ENCODE assay signal across 1 cellular context in genomic region chr12:53452159-53453077, GRCh38.
TF ChIP-seq lines count a peak whose summit lies in the region.

No MANE protein-coding gene starts in this region.

TF ChIP-seq in K562, 482 proteins besides CTCF, POLR2A, EP300 and RAD21 (continued from another document and continues in another):
- TF ChIP-seq ZNF436 (CRISPR knock-in tag; IDR thresholded peaks at IDR 0.05) = no peak
- no peak for TF ChIP-seq FOXA3 (CRISPR knock-in tag; conservative IDR thresholded peaks at IDR 0.05 in 1 of 2, IDR thresholded peaks at IDR 0.05 in 1 of 2)
- peak; percentile 26 for TF ChIP-seq CTCFL (IDR thresholded peaks at IDR 0.05; ENCODE audit: borderline replicate concordance, insufficient read depth, low read depth, low read length, poor library complexity, severe bottlenecking)
- no peak for TF ChIP-seq BCL6 (CRISPR knock-in tag; IDR thresholded peaks at IDR 0.05)
- TF ChIP-seq E2F4 (CRISPR knock-in tag; IDR thresholded peaks at IDR 0.05; ENCODE audit: low read depth) = peak; percentile 81; the same call in 1 of the 2 replicates
- TF ChIP-seq NR4A1 (CRISPR knock-in tag; IDR thresholded peaks at IDR 0.05) = peak; percentile 51; the same call in 1 of the 2 replicates
- TF ChIP-seq NR4A1 (tag; IDR thresholded peaks at IDR 0.05) = no peak
- peak; percentile 64; the same call in 1 of the 2 replicates for TF ChIP-seq ZBTB17 (CRISPR knock-in tag; IDR thresholded peaks at IDR 0.05)
- peak; percentile 62; the same call in 1 of the 2 replicates for TF ChIP-seq POLR2AphosphoS5 (IDR thresholded peaks at IDR 0.05; ENCODE audit: control insufficient read depth, insufficient read depth, low read depth, low read length)
- TF ChIP-seq E2F5 (CRISPR knock-in tag; IDR thresholded peaks at IDR 0.05) = 0 out of 2 replicates have a peak, but pooled peaks have one; percentile 46
- no peak for TF ChIP-seq ZNF707 (CRISPR knock-in tag; conservative IDR thresholded peaks at IDR 0.05)
- peak; percentile 92 for TF ChIP-seq ZNF232 (CRISPR knock-in tag; IDR thresholded peaks at IDR 0.05)
- no peak for TF ChIP-seq SMAD1 (IDR thresholded peaks at IDR 0.05; ENCODE audit: low read depth, low read length, partially characterized antibody)
- peak; percentile 35; the same call in 1 of the 2 replicates for TF ChIP-seq SMAD4 (CRISPR knock-in tag; conservative IDR thresholded peaks at IDR 0.05)
- TF ChIP-seq NR2C1 (IDR thresholded peaks at IDR 0.05) = peak; percentile 62
- TF ChIP-seq NR2C1 (tag; IDR thresholded peaks at IDR 0.05) = peak; percentile 85
- peak; percentile 38; the same call in 1 of the 2 replicates for TF ChIP-seq POLR2H (tag; IDR thresholded peaks at IDR 0.05; ENCODE audit: low read depth)
- peak; percentile 43 to 76 for TF ChIP-seq E2F6 (IDR thresholded peaks at IDR 0.05; ENCODE audit: borderline replicate concordance in 1 of 2, extremely low read depth in 1 of 2, insufficient read depth in 1 of 2, insufficient read length in 1 of 2, low read depth in 1 of 2, low read length in 1 of 2, poor library complexity in 1 of 2, severe bottlenecking in 1 of 2)
- TF ChIP-seq ATF6 (CRISPR knock-in tag; IDR thresholded peaks at IDR 0.05) = peak; percentile 91; the same call in 1 of the 2 replicates
- TF ChIP-seq HBP1 (CRISPR knock-in tag; IDR thresholded peaks at IDR 0.05) = peak; percentile 9; the same call in 1 of the 2 replicates
- no peak for TF ChIP-seq SRSF3 (IDR thresholded peaks at IDR 0.05; ENCODE audit: insufficient read depth, low read length)
- peak; percentile 32 for TF ChIP-seq SP1 (CRISPR knock-in tag; IDR thresholded peaks at IDR 0.05)
- TF ChIP-seq SUPT5H (IDR thresholded peaks at IDR 0.05) = peak; percentile 64
- TF ChIP-seq BRD4 (IDR thresholded peaks at IDR 0.05) = peak; percentile 95; the same call in 1 of the 2 replicates
- TF ChIP-seq FIP1L1 (IDR thresholded peaks at IDR 0.05; ENCODE audit: low read depth, low read length, poor library complexity, severe bottlenecking) = peak; percentile 93
- no peak for TF ChIP-seq EZH2 (IDR thresholded peaks at IDR 0.05; ENCODE audit: borderline replicate concordance, low read depth, low read length)
- peak; percentile 55; the same call in 1 of the 2 replicates for TF ChIP-seq FOXM1 (IDR thresholded peaks at IDR 0.05; ENCODE audit: low read depth)
- peak; percentile 91; the same call in 1 of the 2 replicates for TF ChIP-seq FOXM1 (CRISPR knock-in tag; IDR thresholded peaks at IDR 0.05; ENCODE audit: low read depth)
- peak; percentile 58; the same call in 1 of the 2 replicates for TF ChIP-seq HCFC1 (IDR thresholded peaks at IDR 0.05; ENCODE audit: low read depth, low read length)
- peak in 1 of 2 experiments; percentile 21; a peak in 1 of 4 replicates for TF ChIP-seq SIN3A (IDR thresholded peaks at IDR 0.05; ENCODE audit: borderline replicate concordance in 2 of 2, control insufficient read depth in 1 of 2, low read depth in 2 of 2, low read length in 2 of 2)
- no peak for TF ChIP-seq PHB2 (IDR thresholded peaks at IDR 0.05; ENCODE audit: low read depth)
- TF ChIP-seq ZNF592 (IDR thresholded peaks at IDR 0.05) = peak; percentile 37; the same call in 1 of the 2 replicates
- TF ChIP-seq EGR1 (conservative IDR thresholded peaks at IDR 0.05) = peak; percentile 45; the same call in 1 of the 2 replicates
- peak; percentile 51; the same call in 1 of the 2 replicates for TF ChIP-seq ZFP91 (CRISPR knock-in tag; IDR thresholded peaks at IDR 0.05)
- peak; percentile 57 for TF ChIP-seq SIN3B (IDR thresholded peaks at IDR 0.05; ENCODE audit: low read depth)
- no peak for TF ChIP-seq BRF2 (IDR thresholded peaks at IDR 0.05; ENCODE audit: borderline replicate concordance, insufficient read depth, insufficient read length)
- peak; percentile 11 for TF ChIP-seq POLR2B (IDR thresholded peaks at IDR 0.05; ENCODE audit: low read depth, partially characterized antibody)
- TF ChIP-seq MBD2 (IDR thresholded peaks at IDR 0.05; ENCODE audit: borderline replicate concordance, low read depth) = no peak
- peak; percentile 83 for TF ChIP-seq RBBP5 (IDR thresholded peaks at IDR 0.05; ENCODE audit: borderline replicate concordance, insufficient read depth, low read length, poor library complexity, severe bottlenecking)
- TF ChIP-seq PCBP2 (IDR thresholded peaks at IDR 0.05; ENCODE audit: low read depth, low read length, poor library complexity, severe bottlenecking) = peak; percentile 93
- TF ChIP-seq NFE2L1 (tag; IDR thresholded peaks at IDR 0.05; ENCODE audit: borderline replicate concordance, low read depth) = no peak
- no peak for TF ChIP-seq CBFB (CRISPR knock-in tag; IDR thresholded peaks at IDR 0.05)
- peak in 2 of 3 experiments; percentile 57 to 72 for TF ChIP-seq YY1 (IDR thresholded peaks at IDR 0.05; ENCODE audit: borderline replicate concordance in 1 of 3, control insufficient read depth in 1 of 3, extremely low read depth in 1 of 3, insufficient read depth in 3 of 3, insufficient read length in 1 of 3, insufficient replicate concordance in 2 of 3, low read depth in 1 of 3, low read length in 2 of 3)
- TF ChIP-seq USF1 (CRISPR knock-in tag; IDR thresholded peaks at IDR 0.05) = 0 out of 2 replicates have a peak, but pooled peaks have one; percentile 4
- no peak for TF ChIP-seq PML (IDR thresholded peaks at IDR 0.05; ENCODE audit: low read length)
- TF ChIP-seq BRD9 (IDR thresholded peaks at IDR 0.05; ENCODE audit: low read depth, partially characterized antibody) = peak; percentile 84
- TF ChIP-seq NRF1 (conservative IDR thresholded peaks at IDR 0.05 in 1 of 2, IDR thresholded peaks at IDR 0.05 in 1 of 2) = peak; percentile 85 to 87
- peak; percentile 100 for TF ChIP-seq ZFX (CRISPR knock-in tag; IDR thresholded peaks at IDR 0.05)
